ENCODE assay signal across 15 cellular contexts in genomic region chr11:77442394-77443053, GRCh38. TPM values are rescaled to one million over a fixed set of nuclear protein-coding genes. Genes with fewer than 3 reads are reported as not detected.
DNase-seq lines count a peak whose midpoint lies in the region; ATAC-seq and TF ChIP-seq lines count a peak whose summit lies in the region.
"Had no signal": no experiment of that assay in that cellular context is flagged by ENCODE, and none has a peak within 500 bp of the region (broad histone marks: within the 10 kb centered on the region; RNA-seq: fewer than 3 reads in every experiment).

No MANE protein-coding gene starts in this region.

- H3K27me3 ChIP-seq in GM06990 (replicated peaks; ENCODE audit: control insufficient read depth, insufficient read depth, low read length): no peaks in the 10 kb centered on the region
- H3K27me3 ChIP-seq in psoas muscle (ENCODE audit: insufficient read depth in 3 of 3, low read length in 2 of 3): no peaks in the 10 kb centered on the region
- H3K27me3 ChIP-seq: gastroesophageal sphincter had no signal

- H3K4me3 ChIP-seq in GM06990 (replicated peaks; ENCODE audit: low read depth, low read length) (0 out of 2 replicates have a peak overlapping the region, but pooled peaks have one; percentile 1), psoas muscle (no peak overlapping the region)
- H3K4me3 ChIP-seq: A549, gastroesophageal sphincter had no signal

- no peak overlapping the region for H3K27ac ChIP-seq in psoas muscle
- H3K27ac ChIP-seq: A549, gastroesophageal sphincter had no signal

- POLR2A ChIA-PET in activated CD4-positive, alpha-beta T cell treated with anti-CD3 and anti-CD28 coated beads for 36 hours (lab: Charles Lee): no interaction called here

- no peaks in the 10 kb centered on the region for H3K27me3 Mint-ChIP-seq in activated CD4-positive, alpha-beta T cell treated with anti-CD3 and anti-CD28 coated beads for 36 hours

- no peaks in the 10 kb centered on the region for H3K9me3 Mint-ChIP-seq in activated CD4-positive, alpha-beta T cell treated with anti-CD3 and anti-CD28 coated beads for 36 hours (ENCODE audit: low read depth)
- H3K9me3 Mint-ChIP-seq: activated naive CD4-positive, alpha-beta T cell treated with anti-CD3 and anti-CD28 coated beads for 36 hours had no signal

- H3K36me3 Mint-ChIP-seq in activated CD4-positive, alpha-beta T cell treated with anti-CD3 and anti-CD28 coated beads for 36 hours (ENCODE audit: low read depth): no peaks in the 10 kb centered on the region

- CTCF ChIA-PET in activated CD4-positive, alpha-beta T cell treated with anti-CD3 and anti-CD28 coated beads for 36 hours (lab: Charles Lee): interaction anchor here (1.1 kb wide), 2 partner anchors 8 to 28 kb away, joined by 4 read pairs; no protein-coding TSS in a partner anchor

- no peak overlapping the region for H3K27ac Mint-ChIP-seq in activated CD4-positive, alpha-beta T cell treated with anti-CD3 and anti-CD28 coated beads for 36 hours
- H3K27ac Mint-ChIP-seq: activated naive CD4-positive, alpha-beta T cell treated with anti-CD3 and anti-CD28 coated beads for 36 hours had no signal

- WGBS in psoas muscle, 3 donors: 65 to 68% (median 66%) methylated on average over 3 of the region's 3 CpGs

- no peaks in the 10 kb centered on the region for H3K9me3 ChIP-seq in psoas muscle
- H3K9me3 ChIP-seq: A549, gastroesophageal sphincter had no signal

- TF ChIP-seq CTCF in GM06990 (IDR thresholded peaks at IDR 0.05; ENCODE audit: insufficient read depth, low read length, poor library complexity, severe bottlenecking) (no peak), psoas muscle (IDR thresholded peaks at IDR 0.05) (no peak)

- no peak overlapping the region for H3K4me3 Mint-ChIP-seq in activated CD4-positive, alpha-beta T cell treated with anti-CD3 and anti-CD28 coated beads for 36 hours
- H3K4me3 Mint-ChIP-seq: activated naive CD4-positive, alpha-beta T cell treated with anti-CD3 and anti-CD28 coated beads for 36 hours had no signal

- intact Hi-C loops in posterior vena cava (cut with DNase I) (no loop called here), psoas muscle (cut with DNase I) (no loop called here)
- intact Hi-C loops in activated CD4-positive, alpha-beta T cell treated with anti-CD3 and anti-CD28 coated beads for 36 hours (cut with DNase I, micrococcal nuclease): no loop called here

- H3K36me3 ChIP-seq in GM06990 (ENCODE audit: control insufficient read depth, insufficient read depth, low read length) (no peaks in the 10 kb centered on the region), psoas muscle (ENCODE audit: insufficient read depth in 1 of 2, low read depth in 1 of 2) (no peaks in the 10 kb centered on the region)
- H3K36me3 ChIP-seq: gastroesophageal sphincter had no signal

- ATAC-seq in GM19025 (IDR thresholded peaks at IDR 0.05; ENCODE audit: low read depth, unreplicated experiment) (peak; percentile 50), GM21825 (IDR thresholded peaks at IDR 0.05; ENCODE audit: unreplicated experiment) (peak; percentile 55), HG03280 (IDR thresholded peaks at IDR 0.05; ENCODE audit: unreplicated experiment) (peak; percentile 59), psoas muscle (no peak)
- ATAC-seq in activated CD4-positive, alpha-beta T cell treated with anti-CD3 and anti-CD28 coated beads for 36 hours: no peak
- ATAC-seq: A549, gastroesophageal sphincter, HepG2 had no signal

- H3K4me1 Mint-ChIP-seq in activated CD4-positive, alpha-beta T cell treated with anti-CD3 and anti-CD28 coated beads for 36 hours: peaks cover 10% of the 10 kb centered on the region

- DNase-seq in GM06990 (ENCODE audit: extremely low read depth, insufficient read length) (no peak), posterior vena cava (ENCODE audit: low spot score) (no peak), dedifferentiated amniotic fluid mesenchymal stem cell (ENCODE audit: extremely low spot score) (no peak), psoas muscle (no peak)
- no peak for DNase-seq in activated CD4-positive, alpha-beta T cell treated with anti-CD3 and anti-CD28 coated beads for 36 hours
- DNase-seq: activated naive CD4-positive, alpha-beta T cell treated with anti-CD3 and anti-CD28 coated beads for 36 hours; GDM1; NCI-H1105 treated with DMSO at 0.1 percent for 48 hours; trophoblast cell had no signal

- H3K4me1 ChIP-seq in psoas muscle: no peaks in the 10 kb centered on the region
- H3K4me1 ChIP-seq: A549, gastroesophageal sphincter had no signal

RNA-seq across cellular contexts. Expression of gene PAK1, which starts 31.4 kb away (rescaled TPM):
- 10 to 100 TPM; 31.0 to 31.9 TPM for total RNA-seq in posterior vena cava
- 10 to 100 TPM; 38.2 to 43.9 TPM for total RNA-seq in activated CD4-positive, alpha-beta T cell treated with anti-CD3 and anti-CD28 coated beads for 36 hours
- 10 to 100 TPM; 39.5 to 78.7 (median 52.9) TPM for total RNA-seq in psoas muscle
- polyA plus RNA-seq in psoas muscle: 10 to 100 TPM; 12.8 to 29.5 (median 20.9) TPM

Comparison
In these comparisons a context has a peak if more than half of its experiments do, and no peak if none do; other contexts are left out.
1. ATAC-seq: peak in GM19025 (single experiment), GM21825 (single experiment) and HG03280 (single experiment); none in activated CD4-positive, alpha-beta T cell treated with anti-CD3 and anti-CD28 coated beads for 36 hours (single experiment) and psoas muscle (0 of 4).